In genomic region chr6:47447726-47448125, GRCh38 we compare ENCODE assay signal across 26 cellular contexts.
"Had no signal": no experiment of that assay in that cellular context is flagged by ENCODE, and none has a peak within 500 bp of the region (broad histone marks: within the 10 kb centered on the region; RNA-seq: fewer than 3 reads in every experiment).

No MANE protein-coding gene starts in this region.

- H3K4me1 ChIP-seq: breast epithelium had no signal

- H3K4me3 ChIP-seq: breast epithelium, SK-N-MC had no signal

- H3K27ac ChIP-seq: breast epithelium, SK-N-MC had no signal

- DNase-seq: activated B cell treated with CpG ODN at 0.5 μM for 24 hours; activated CD4-positive, alpha-beta T cell treated with anti-CD3 and anti-CD28 coated beads for 1 hour; activated CD4-positive, alpha-beta T cell treated with anti-CD3 and anti-CD28 coated beads, Interleukin-2, amount 10 ng/mL, durations not matched to agents 24 days and 14 days; activated CD4-positive, alpha-beta T cell treated with anti-CD3 and anti-CD28 coated beads, Interleukin-2, amount 50 U/mL, for 48 hours; activated CD8-positive, alpha-beta memory T cell treated with anti-CD3 and anti-CD28 coated beads, Interleukin-2, amount 10 ng/mL, durations not matched to agents 7 days and 5 days; activated effector memory CD4-positive, alpha-beta T cell treated with Interleukin-2 at 50 U/mL for 16 hours; activated naive CD4-positive, alpha-beta T cell; activated T-cell treated with anti-CD3 and anti-CD28 coated beads, Interleukin-2, amount 50 U/mL, for 24 hours; aorta; caudate nucleus; Karpas-422; MM.1S; NCI-H1105; NCI-H1436 treated with DMSO at 0.1 percent for 48 hours; NCI-H1930; NCI-H2171; NCI-H2227 treated with DMSO at 0.1 percent for 48 hours; NCI-H446 treated with DMSO at 0.1 percent for 48 hours; NCI-H524 treated with DMSO at 0.1 percent for 48 hours; RPMI8226; T-cell; T-helper 2 cell; T1000 had no signal

- H3K36me3 ChIP-seq: breast epithelium had no signal

- H3K9me3 ChIP-seq: breast epithelium had no signal

- FAIRE-seq: TTC549 had no signal

- H3K27me3 ChIP-seq: breast epithelium had no signal
